12 cellular contexts compared by ENCODE assay signal in the genomic region with DNA sequence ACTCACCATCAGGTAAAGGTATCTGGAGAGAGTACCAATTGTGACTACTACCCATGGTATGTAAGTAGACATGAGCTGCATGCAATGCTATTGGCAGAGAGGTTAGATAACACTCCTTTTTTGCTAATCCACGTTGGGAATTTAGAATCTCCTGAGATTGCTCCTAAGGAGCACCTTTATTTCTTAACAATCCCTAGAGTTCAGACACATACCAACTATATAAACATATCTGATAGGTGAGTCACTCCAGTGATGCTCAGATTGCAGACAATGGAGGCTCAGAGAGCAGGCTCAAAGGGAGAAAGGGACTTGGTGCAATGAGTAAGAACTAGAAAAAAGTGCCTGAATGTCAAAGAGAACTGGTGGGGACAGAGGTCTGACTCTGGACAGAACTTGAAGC. TPM values are rescaled to one million over a fixed set of nuclear protein-coding genes. Genes with fewer than 3 reads are reported as not detected.
DNase-seq lines count a peak whose midpoint lies in the region; ATAC-seq, FAIRE-seq and TF ChIP-seq lines count a peak whose summit lies in the region.
"Had no signal": no experiment of that assay in that cellular context is flagged by ENCODE, and none has a peak within 500 bp of the region (broad histone marks: within the 10 kb centered on the region; RNA-seq: fewer than 3 reads in every experiment).

No MANE protein-coding gene starts in this region.

- intact Hi-C loops in sigmoid colon (cut with DNase I): no loop called here
- intact Hi-C loops in CD4-positive, alpha-beta memory T cell (cut with micrococcal nuclease): no loop called here

- H3K27ac Mint-ChIP-seq in progenitor cell of endocrine pancreas: no peak overlapping the region
- peak overlapping the region in 1 of 7 donors; percentile 62 for H3K27ac Mint-ChIP-seq in CD4-positive, alpha-beta memory T cell

- in situ Hi-C loops in astrocyte of the cerebellum (cut with HindIII; ENCODE audit: low sequenced_read_pairs): loop anchor here (25.0 kb wide), 1 partner anchor 184 kb away; no protein-coding TSS in a partner anchor

- peak overlapping the region; percentile 9 for H3K4me2 ChIP-seq in keratinocyte (ENCODE audit: control insufficient read depth, extremely low read depth, insufficient read depth, low read depth, low read length)

- H3K9me3 ChIP-seq in keratinocyte (ENCODE audit: control insufficient read depth, low read depth, low read length): no peaks in the 10 kb centered on the region
- no peaks in the 10 kb centered on the region for H3K9me3 ChIP-seq in sigmoid colon
- no peaks in the 10 kb centered on the region for H3K9me3 ChIP-seq in CD4-positive, alpha-beta memory T cell (ENCODE audit: control insufficient read depth in 1 of 2, low read length in 2 of 2)
- H3K9me3 ChIP-seq: thyroid gland had no signal

- H3K4me3 ChIP-seq in astrocyte of the cerebellum (ENCODE audit: low read depth, low read length): no peak overlapping the region
- H3K4me3 ChIP-seq in keratinocyte (ENCODE audit: control insufficient read depth in 2 of 3, extremely low read depth in 1 of 3, insufficient read depth in 2 of 3, low read depth in 1 of 3, low read length in 3 of 3): no peak overlapping the region
- no peak overlapping the region for H3K4me3 ChIP-seq in sigmoid colon
- no peak overlapping the region for H3K4me3 ChIP-seq in CD4-positive, alpha-beta memory T cell (ENCODE audit: low read length in 2 of 2)
- H3K4me3 ChIP-seq: thyroid gland had no signal

- H4K20me1 ChIP-seq in keratinocyte (ENCODE audit: control insufficient read depth, extremely low read depth, insufficient read depth, low read length): no peaks in the 10 kb centered on the region

- H3K36me3 ChIP-seq in keratinocyte (ENCODE audit: control insufficient read depth in 2 of 2, extremely low read depth in 1 of 2, insufficient read depth in 2 of 2, low read length in 2 of 2): no peaks in the 10 kb centered on the region
- no peaks in the 10 kb centered on the region for H3K36me3 ChIP-seq in sigmoid colon
- no peaks in the 10 kb centered on the region for H3K36me3 ChIP-seq in CD4-positive, alpha-beta memory T cell (ENCODE audit: insufficient read depth, low read length)
- H3K36me3 ChIP-seq: thyroid gland had no signal

- no peaks in the 10 kb centered on the region for H3K36me3 Mint-ChIP-seq in progenitor cell of endocrine pancreas (ENCODE audit: insufficient read depth)
- H3K36me3 Mint-ChIP-seq in CD4-positive, alpha-beta memory T cell: no peaks in the 10 kb centered on the region

- POLR2A ChIA-PET in CD4-positive, alpha-beta memory T cell (lab: Charles Lee; ENCODE audit: partially characterized antibody): no interaction called here

- no peak overlapping the region for H3K4me3 Mint-ChIP-seq in progenitor cell of endocrine pancreas (ENCODE audit: low read depth)
- no peak overlapping the region for H3K4me3 Mint-ChIP-seq in CD4-positive, alpha-beta memory T cell

- H3K4me1 ChIP-seq in keratinocyte (ENCODE audit: control insufficient read depth, extremely low read depth, insufficient read depth, low read length) (peaks cover 44% of the 10 kb centered on the region), sigmoid colon (no peaks in the 10 kb centered on the region)
- H3K4me1 ChIP-seq in CD4-positive, alpha-beta memory T cell (ENCODE audit: insufficient read depth, low read length): peaks cover 60% of the 10 kb centered on the region

- peak; percentile 98 for FAIRE-seq in keratinocyte (lab: Jason Lieb, UNC)

- TF ChIP-seq POLR2A in sigmoid colon (IDR thresholded peaks at IDR 0.05): no peak

- dilution Hi-C loops in keratinocyte (cut with MboI; ENCODE audit: extremely low pct_ligation_motif_present, low sequenced_read_pairs): no loop called here

- H3K9ac ChIP-seq in keratinocyte (ENCODE audit: control insufficient read depth, extremely low read depth, insufficient read depth, low read length): no peak overlapping the region

- H3K4me1 Mint-ChIP-seq in progenitor cell of endocrine pancreas (ENCODE audit: low read depth): no peaks in the 10 kb centered on the region
- peaks cover 25 to 61% (median 33%) of the 10 kb centered on the region in 4 donors for H3K4me1 Mint-ChIP-seq in CD4-positive, alpha-beta memory T cell

- CTCF ChIA-PET in CD4-positive, alpha-beta memory T cell (lab: Charles Lee; ENCODE audit: partially characterized antibody): interaction anchor here (1.7 to 4.5 kb wide), 2 partner anchors 8 to 197 kb away, joined by 4 to 16 read pairs; no protein-coding TSS in a partner anchor

- DNase-seq in COLO829 (ENCODE audit: low spot score) (peak; percentile 94), astrocyte of the cerebellum (ENCODE audit: low read depth) (peak; percentile 47), keratinocyte (ENCODE audit: low read depth, low spot score) (peak; percentile 94), sigmoid colon (no peak), progenitor cell of endocrine pancreas (ENCODE audit: low spot score, unreplicated experiment) (no peak), GM10266 (ENCODE audit: extremely low spot score) (no peak)
- DNase-seq in CD4-positive, alpha-beta memory T cell: no peak
- DNase-seq: DMS79; NCI-H2081 treated with DMSO at 0.1 percent for 48 hours; stimulated activated CD4-positive, alpha-beta T cell treated with anti-CD3 and anti-CD28 coated beads, Interleukin-4, amount 100 ng/mL, for 4 hours; thyroid gland had no signal

- no peaks in the 10 kb centered on the region for H3K79me2 ChIP-seq in keratinocyte (ENCODE audit: control insufficient read depth, insufficient read depth, low read length)

- no peak overlapping the region for H2AFZ ChIP-seq in keratinocyte (ENCODE audit: control insufficient read depth, low read length)

- 21 to 67% methylated on average over 1 of the region's 1 CpG for WGBS in sigmoid colon, 2 donors

- H3K27ac ChIP-seq in keratinocyte (ENCODE audit: control insufficient read depth, insufficient read depth, low read length) (peak overlapping the region; percentile 41), sigmoid colon (no peak overlapping the region)
- no peak overlapping the region for H3K27ac ChIP-seq in CD4-positive, alpha-beta memory T cell (ENCODE audit: low read depth, low read length)
- H3K27ac ChIP-seq: thyroid gland had no signal

- H3K27me3 ChIP-seq in keratinocyte (ENCODE audit: control insufficient read depth, extremely low read depth, insufficient read depth, low read length): no peaks in the 10 kb centered on the region
- no peaks in the 10 kb centered on the region for H3K27me3 ChIP-seq in sigmoid colon
- no peaks in the 10 kb centered on the region for H3K27me3 ChIP-seq in CD4-positive, alpha-beta memory T cell (ENCODE audit: insufficient read depth, low read length)
- H3K27me3 ChIP-seq: thyroid gland had no signal

- H3K9me3 Mint-ChIP-seq in progenitor cell of endocrine pancreas (ENCODE audit: low read depth): no peaks in the 10 kb centered on the region
- H3K9me3 Mint-ChIP-seq in CD4-positive, alpha-beta memory T cell: no peaks in the 10 kb centered on the region

- TF ChIP-seq EP300 in sigmoid colon (IDR thresholded peaks at IDR 0.05): no peak

- no peaks in the 10 kb centered on the region for H3K9me1 ChIP-seq in keratinocyte (ENCODE audit: control insufficient read depth, extremely low read depth, insufficient read depth, low read length)

- ATAC-seq in HG03442 (IDR thresholded peaks at IDR 0.05; ENCODE audit: unreplicated experiment): peak; percentile 49

- no peaks in the 10 kb centered on the region for H3K27me3 Mint-ChIP-seq in progenitor cell of endocrine pancreas
- no peaks in the 10 kb centered on the region for H3K27me3 Mint-ChIP-seq in CD4-positive, alpha-beta memory T cell

- TF ChIP-seq CTCF in astrocyte of the cerebellum (IDR thresholded peaks at IDR 0.05; ENCODE audit: low read depth, low read length, missing control alignments): no peak
- no peak for TF ChIP-seq CTCF in keratinocyte (optimal IDR thresholded peaks at IDR 0.05 in 1 of 3, IDR thresholded peaks at IDR 0.05 in 1 of 3, conservative IDR thresholded peaks at IDR 0.05 in 1 of 3; ENCODE audit: extremely low read depth in 1 of 3, insufficient read depth in 2 of 3, low read length in 3 of 3)
- no peak for TF ChIP-seq CTCF in sigmoid colon (IDR thresholded peaks at IDR 0.05)
- TF ChIP-seq CTCF in progenitor cell of endocrine pancreas (IDR thresholded peaks at IDR 0.05; ENCODE audit: unreplicated experiment): no peak
- no peak for TF ChIP-seq CTCF in GM10266 (IDR thresholded peaks at IDR 0.05; ENCODE audit: control insufficient read depth, insufficient read depth, low read depth, missing control alignments)

RNA-seq across cellular contexts. Expression of gene GOLGA4, which starts 21.7 kb away (rescaled TPM):
- polyA plus RNA-seq in keratinocyte (23.2 to 37.9 TPM (median 28.4 TPM) in 3 replicates), sigmoid colon (10 to 100 TPM; 31.8 to 55.5 (median 41.4) TPM)
- 234 TPM for polyA plus RNA-seq in keratinocyte (2011; ENCODE audit: low read depth)
- 20.1 and 32.3 TPM in 2 replicates for polyA plus RNA-seq in keratinocyte (2011; cell fraction: cytosol; rRNA removed)
- polyA plus RNA-seq in keratinocyte (2011; cell fraction: nucleus; rRNA removed): 31.5 and 54.6 TPM in 2 replicates
- polyA plus RNA-seq in keratinocyte (2012; ENCODE audit: low replicate concordance): 43.9 and 68.5 TPM in 2 replicates
- polyA minus RNA-seq in keratinocyte: 18.6 to 42.8 TPM (median 23.4 TPM) in 3 replicates
- 39.3 TPM for polyA minus RNA-seq in keratinocyte (2011; cell fraction: cytosol; rRNA and poly(A)+ RNA removed)
- polyA minus RNA-seq in keratinocyte (2011; cell fraction: nucleus; rRNA and poly(A)+ RNA removed): 33.4 and 81.5 TPM in 2 replicates
- total RNA-seq in sigmoid colon (10 to 100 TPM; 73.7 to 84.5 (median 80.0) TPM), progenitor cell of endocrine pancreas (49.9 and 52.4 TPM in 2 replicates)
- 10 to 100 TPM; 66.6 to 75.7 TPM for total RNA-seq in CD4-positive, alpha-beta memory T cell
- 10 to 100 TPM in 1 of 2 donors, 1 to 10 TPM in 1; 2.4 to 39.5 TPM for polyA plus RNA-seq in CD4-positive, alpha-beta memory T cell

RNA-seq across cellular contexts. Expression of gene LRRFIP2, which starts 47.0 kb away (rescaled TPM):
- 40.9 to 70.3 TPM (median 57.8 TPM) in 3 replicates for polyA plus RNA-seq in keratinocyte
- 391 TPM for polyA plus RNA-seq in keratinocyte (2011; ENCODE audit: low read depth)
- 55.5 and 69.8 TPM in 2 replicates for polyA plus RNA-seq in keratinocyte (2011; cell fraction: cytosol; rRNA removed)
- 54.5 and 81.0 TPM in 2 replicates for polyA plus RNA-seq in keratinocyte (2011; cell fraction: nucleus; rRNA removed)
- 58.7 and 85.4 TPM in 2 replicates for polyA plus RNA-seq in keratinocyte (2012; ENCODE audit: low replicate concordance)
- polyA minus RNA-seq in keratinocyte: 9.4 to 62.4 TPM (median 24.3 TPM) in 3 replicates
- 31.3 TPM for polyA minus RNA-seq in keratinocyte (2011; cell fraction: cytosol; rRNA and poly(A)+ RNA removed)
- polyA minus RNA-seq in keratinocyte (2011; cell fraction: nucleus; rRNA and poly(A)+ RNA removed): 89.6 and 133 TPM in 2 replicates
- total RNA-seq in sigmoid colon: 10 to 100 TPM; 49.4 to 66.7 (median 55.9) TPM
- polyA plus RNA-seq in sigmoid colon: 10 to 100 TPM; 47.2 to 91.8 (median 61.9) TPM
- total RNA-seq in progenitor cell of endocrine pancreas: 48.0 and 49.3 TPM in 2 replicates
- 10 to 100 TPM; 27.3 to 29.6 TPM for total RNA-seq in CD4-positive, alpha-beta memory T cell
- polyA plus RNA-seq in CD4-positive, alpha-beta memory T cell: 10 to 100 TPM in 1 of 2 donors, 1 to 10 TPM in 1; 8.2 to 16.7 TPM

Comparison
In these comparisons a context has a peak if more than half of its experiments do, and no peak if none do; other contexts are left out.
1. DNase-seq: peak in COLO829 (single experiment), astrocyte of the cerebellum (single experiment) and keratinocyte (single experiment); none in sigmoid colon (single experiment), progenitor cell of endocrine pancreas (single experiment), GM10266 (single experiment) and CD4-positive, alpha-beta memory T cell (0 of 5).